Comparison of ENCODE assay signal across 1 cellular context in the genomic region with DNA sequence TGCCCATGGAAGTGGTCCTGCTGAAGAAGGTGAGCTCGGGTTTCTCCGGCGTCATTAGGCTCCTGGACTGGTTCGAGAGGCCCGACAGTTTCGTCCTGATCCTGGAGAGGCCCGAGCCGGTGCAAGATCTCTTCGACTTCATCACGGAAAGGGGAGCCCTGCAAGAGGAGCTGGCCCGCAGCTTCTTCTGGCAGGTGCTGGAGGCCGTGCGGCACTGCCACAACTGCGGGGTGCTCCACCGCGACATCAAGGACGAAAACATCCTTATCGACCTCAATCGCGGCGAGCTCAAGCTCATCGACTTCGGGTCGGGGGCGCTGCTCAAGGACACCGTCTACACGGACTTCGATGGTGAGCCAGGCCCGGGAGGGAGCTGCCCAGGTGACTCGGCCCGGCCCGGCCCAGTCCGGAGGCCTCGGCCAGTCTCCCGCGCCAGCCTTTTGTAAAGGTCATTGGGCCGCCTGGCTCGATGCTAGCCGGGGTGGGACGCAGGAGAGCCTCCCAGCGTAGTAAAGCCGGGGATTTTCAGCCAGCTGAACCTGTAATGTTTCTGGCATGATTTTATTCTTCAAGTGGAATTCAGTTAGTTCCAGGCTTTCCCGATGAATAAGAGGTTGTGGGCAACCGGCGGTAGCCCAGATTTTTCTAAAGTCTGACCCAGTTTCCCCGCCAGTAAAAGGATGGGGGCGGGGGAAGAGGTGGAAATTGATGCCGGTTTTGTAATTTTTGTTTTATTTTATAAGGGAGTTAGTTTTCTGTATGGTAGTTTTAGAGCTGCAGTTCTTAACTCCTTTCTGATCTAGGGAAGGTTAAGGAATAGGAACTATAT.
A peak's percentile ranks its signal among the peaks of the same experiment; 100 is the strongest.
TF ChIP-seq lines count a peak whose summit lies in the region.

No MANE protein-coding gene starts in this region.

TF ChIP-seq in HepG2, 621 proteins besides CTCF, POLR2A, EP300 and RAD21 (continued from another document and continues in another):
- TF ChIP-seq NFIB (CRISPR knock-in tag; IDR thresholded peaks at IDR 0.05; ENCODE audit: borderline replicate concordance) (no peak), ZNF354B (CRISPR knock-in tag; IDR thresholded peaks at IDR 0.05) (peak; percentile 85; the same call in 1 of the 2 replicates), ZFY (CRISPR knock-in tag; IDR thresholded peaks at IDR 0.05) (peak; percentile 48), DNMT3B (CRISPR knock-in tag; conservative IDR thresholded peaks at IDR 0.05) (no peak), ZNF605 (CRISPR knock-in tag; IDR thresholded peaks at IDR 0.05) (peak; percentile 81), CENPT (CRISPR knock-in tag; IDR thresholded peaks at IDR 0.05; ENCODE audit: low read depth) (no peak), ZNF768 (CRISPR knock-in tag; IDR thresholded peaks at IDR 0.05) (peak; percentile 56), YY1 (IDR thresholded peaks at IDR 0.05; ENCODE audit: insufficient read depth, insufficient replicate concordance, low read depth, low read length) (no peak), ZNF7 (CRISPR knock-in tag; IDR thresholded peaks at IDR 0.05) (peak; percentile 17; the same call in 1 of the 2 replicates), CEBPB (IDR thresholded peaks at IDR 0.05; ENCODE audit: borderline replicate concordance, low read depth, low read length) (no peak), ZNF773 (CRISPR knock-in tag; IDR thresholded peaks at IDR 0.05; ENCODE audit: borderline replicate concordance) (peak; percentile 29; the same call in 1 of the 2 replicates), PAWR (CRISPR knock-in tag; IDR thresholded peaks at IDR 0.05; ENCODE audit: borderline replicate concordance) (no peak), SATB2 (CRISPR knock-in tag; IDR thresholded peaks at IDR 0.05) (peak; percentile 48; the same call in 1 of the 2 replicates), ZBTB7B (CRISPR knock-in tag; IDR thresholded peaks at IDR 0.05) (peak; percentile 22), MIXL1 (CRISPR knock-in tag; IDR thresholded peaks at IDR 0.05) (no peak), NFATC3 (CRISPR knock-in tag; IDR thresholded peaks at IDR 0.05) (peak; percentile 18; the same call in 1 of the 2 replicates), HNRNPLL (IDR thresholded peaks at IDR 0.05; ENCODE audit: low read depth, low read length, poor library complexity, severe bottlenecking) (peak; percentile 2), ZNF547 (CRISPR knock-in tag; IDR thresholded peaks at IDR 0.05) (no peak), NFKB2 (CRISPR knock-in tag; IDR thresholded peaks at IDR 0.05; ENCODE audit: borderline replicate concordance) (0 out of 2 replicates have a peak, but pooled peaks have one; percentile 15), GTF3A (CRISPR knock-in tag; conservative IDR thresholded peaks at IDR 0.05) (no peak), SMYD3 (CRISPR knock-in tag; IDR thresholded peaks at IDR 0.05) (peak; percentile 40; the same call in 1 of the 2 replicates), HIVEP1 (CRISPR knock-in tag; IDR thresholded peaks at IDR 0.05) (no peak), CREM (IDR thresholded peaks at IDR 0.05) (no peak), CREM (CRISPR knock-in tag; IDR thresholded peaks at IDR 0.05) (no peak), SP5 (CRISPR knock-in tag; IDR thresholded peaks at IDR 0.05; ENCODE audit: borderline replicate concordance, low read depth) (no peak), TSC22D2 (CRISPR knock-in tag; IDR thresholded peaks at IDR 0.05; ENCODE audit: borderline replicate concordance) (no peak), ZNF790 (CRISPR knock-in tag; IDR thresholded peaks at IDR 0.05; ENCODE audit: borderline replicate concordance) (peak; percentile 71; the same call in 1 of the 2 replicates), ZNF570 (CRISPR knock-in tag; IDR thresholded peaks at IDR 0.05; ENCODE audit: borderline replicate concordance) (no peak), HDAC1 (CRISPR knock-in tag; IDR thresholded peaks at IDR 0.05) (peak; percentile 44), STAG1 (CRISPR knock-in tag; IDR thresholded peaks at IDR 0.05) (peak; percentile 4; the same call in 1 of the 2 replicates), NCOA5 (CRISPR knock-in tag; IDR thresholded peaks at IDR 0.05) (0 out of 2 replicates have a peak, but pooled peaks have one; percentile 13), NR2F1 (CRISPR knock-in tag; IDR thresholded peaks at IDR 0.05) (no peak), EEA1 (CRISPR knock-in tag; IDR thresholded peaks at IDR 0.05; ENCODE audit: borderline replicate concordance) (peak; percentile 90), ZFP90 (CRISPR knock-in tag; IDR thresholded peaks at IDR 0.05; ENCODE audit: borderline replicate concordance) (0 out of 2 replicates have a peak, but pooled peaks have one; percentile 30), ZKSCAN1 (IDR thresholded peaks at IDR 0.05; ENCODE audit: low read length) (no peak), SP140L (CRISPR knock-in tag; IDR thresholded peaks at IDR 0.05; ENCODE audit: borderline replicate concordance) (no peak), HOXA3 (CRISPR knock-in tag; IDR thresholded peaks at IDR 0.05) (no peak)
- TF ChIP-seq, protein P1, sequence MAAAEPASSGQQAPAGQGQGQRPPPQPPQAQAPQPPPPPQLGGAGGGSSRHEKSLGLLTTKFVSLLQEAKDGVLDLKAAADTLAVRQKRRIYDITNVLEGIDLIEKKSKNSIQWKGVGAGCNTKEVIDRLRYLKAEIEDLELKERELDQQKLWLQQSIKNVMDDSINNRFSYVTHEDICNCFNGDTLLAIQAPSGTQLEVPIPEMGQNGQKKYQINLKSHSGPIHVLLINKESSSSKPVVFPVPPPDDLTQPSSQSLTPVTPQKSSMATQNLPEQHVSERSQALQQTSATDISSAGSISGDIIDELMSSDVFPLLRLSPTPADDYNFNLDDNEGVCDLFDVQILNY (CRISPR knock-in tag; conservative IDR thresholded peaks at IDR 0.05) = no peak
- TF ChIP-seq, protein P2, sequence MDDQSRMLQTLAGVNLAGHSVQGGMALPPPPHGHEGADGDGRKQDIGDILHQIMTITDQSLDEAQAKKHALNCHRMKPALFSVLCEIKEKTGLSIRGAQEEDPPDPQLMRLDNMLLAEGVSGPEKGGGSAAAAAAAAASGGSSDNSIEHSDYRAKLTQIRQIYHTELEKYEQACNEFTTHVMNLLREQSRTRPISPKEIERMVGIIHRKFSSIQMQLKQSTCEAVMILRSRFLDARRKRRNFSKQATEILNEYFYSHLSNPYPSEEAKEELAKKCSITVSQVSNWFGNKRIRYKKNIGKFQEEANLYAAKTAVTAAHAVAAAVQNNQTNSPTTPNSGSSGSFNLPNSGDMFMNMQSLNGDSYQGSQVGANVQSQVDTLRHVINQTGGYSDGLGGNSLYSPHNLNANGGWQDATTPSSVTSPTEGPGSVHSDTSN (CRISPR knock-in tag; IDR thresholded peaks at IDR 0.05; ENCODE audit: borderline replicate concordance) = no peak
- TF ChIP-seq, protein P3, sequence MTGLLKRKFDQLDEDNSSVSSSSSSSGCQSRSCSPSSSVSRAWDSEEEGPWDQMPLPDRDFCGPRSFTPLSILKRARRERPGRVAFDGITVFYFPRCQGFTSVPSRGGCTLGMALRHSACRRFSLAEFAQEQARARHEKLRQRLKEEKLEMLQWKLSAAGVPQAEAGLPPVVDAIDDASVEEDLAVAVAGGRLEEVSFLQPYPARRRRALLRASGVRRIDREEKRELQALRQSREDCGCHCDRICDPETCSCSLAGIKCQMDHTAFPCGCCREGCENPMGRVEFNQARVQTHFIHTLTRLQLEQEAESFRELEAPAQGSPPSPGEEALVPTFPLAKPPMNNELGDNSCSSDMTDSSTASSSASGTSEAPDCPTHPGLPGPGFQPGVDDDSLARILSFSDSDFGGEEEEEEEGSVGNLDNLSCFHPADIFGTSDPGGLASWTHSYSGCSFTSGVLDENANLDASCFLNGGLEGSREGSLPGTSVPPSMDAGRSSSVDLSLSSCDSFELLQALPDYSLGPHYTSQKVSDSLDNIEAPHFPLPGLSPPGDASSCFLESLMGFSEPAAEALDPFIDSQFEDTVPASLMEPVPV (CRISPR knock-in tag; IDR thresholded peaks at IDR 0.05) = peak; percentile 66; the same call in 1 of the 2 replicates
- TF ChIP-seq, protein P4, sequence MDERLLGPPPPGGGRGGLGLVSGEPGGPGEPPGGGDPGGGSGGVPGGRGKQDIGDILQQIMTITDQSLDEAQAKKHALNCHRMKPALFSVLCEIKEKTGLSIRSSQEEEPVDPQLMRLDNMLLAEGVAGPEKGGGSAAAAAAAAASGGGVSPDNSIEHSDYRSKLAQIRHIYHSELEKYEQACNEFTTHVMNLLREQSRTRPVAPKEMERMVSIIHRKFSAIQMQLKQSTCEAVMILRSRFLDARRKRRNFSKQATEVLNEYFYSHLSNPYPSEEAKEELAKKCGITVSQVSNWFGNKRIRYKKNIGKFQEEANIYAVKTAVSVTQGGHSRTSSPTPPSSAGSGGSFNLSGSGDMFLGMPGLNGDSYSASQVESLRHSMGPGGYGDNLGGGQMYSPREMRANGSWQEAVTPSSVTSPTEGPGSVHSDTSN (CRISPR knock-in tag; IDR thresholded peaks at IDR 0.05) = no peak
- TF ChIP-seq, protein P5, sequence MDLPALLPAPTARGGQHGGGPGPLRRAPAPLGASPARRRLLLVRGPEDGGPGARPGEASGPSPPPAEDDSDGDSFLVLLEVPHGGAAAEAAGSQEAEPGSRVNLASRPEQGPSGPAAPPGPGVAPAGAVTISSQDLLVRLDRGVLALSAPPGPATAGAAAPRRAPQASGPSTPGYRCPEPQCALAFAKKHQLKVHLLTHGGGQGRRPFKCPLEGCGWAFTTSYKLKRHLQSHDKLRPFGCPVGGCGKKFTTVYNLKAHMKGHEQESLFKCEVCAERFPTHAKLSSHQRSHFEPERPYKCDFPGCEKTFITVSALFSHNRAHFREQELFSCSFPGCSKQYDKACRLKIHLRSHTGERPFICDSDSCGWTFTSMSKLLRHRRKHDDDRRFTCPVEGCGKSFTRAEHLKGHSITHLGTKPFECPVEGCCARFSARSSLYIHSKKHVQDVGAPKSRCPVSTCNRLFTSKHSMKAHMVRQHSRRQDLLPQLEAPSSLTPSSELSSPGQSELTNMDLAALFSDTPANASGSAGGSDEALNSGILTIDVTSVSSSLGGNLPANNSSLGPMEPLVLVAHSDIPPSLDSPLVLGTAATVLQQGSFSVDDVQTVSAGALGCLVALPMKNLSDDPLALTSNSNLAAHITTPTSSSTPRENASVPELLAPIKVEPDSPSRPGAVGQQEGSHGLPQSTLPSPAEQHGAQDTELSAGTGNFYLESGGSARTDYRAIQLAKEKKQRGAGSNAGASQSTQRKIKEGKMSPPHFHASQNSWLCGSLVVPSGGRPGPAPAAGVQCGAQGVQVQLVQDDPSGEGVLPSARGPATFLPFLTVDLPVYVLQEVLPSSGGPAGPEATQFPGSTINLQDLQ (CRISPR knock-in tag; IDR thresholded peaks at IDR 0.05) = 0 out of 2 replicates have a peak, but pooled peaks have one; percentile 42
- TF ChIP-seq, protein P6, sequence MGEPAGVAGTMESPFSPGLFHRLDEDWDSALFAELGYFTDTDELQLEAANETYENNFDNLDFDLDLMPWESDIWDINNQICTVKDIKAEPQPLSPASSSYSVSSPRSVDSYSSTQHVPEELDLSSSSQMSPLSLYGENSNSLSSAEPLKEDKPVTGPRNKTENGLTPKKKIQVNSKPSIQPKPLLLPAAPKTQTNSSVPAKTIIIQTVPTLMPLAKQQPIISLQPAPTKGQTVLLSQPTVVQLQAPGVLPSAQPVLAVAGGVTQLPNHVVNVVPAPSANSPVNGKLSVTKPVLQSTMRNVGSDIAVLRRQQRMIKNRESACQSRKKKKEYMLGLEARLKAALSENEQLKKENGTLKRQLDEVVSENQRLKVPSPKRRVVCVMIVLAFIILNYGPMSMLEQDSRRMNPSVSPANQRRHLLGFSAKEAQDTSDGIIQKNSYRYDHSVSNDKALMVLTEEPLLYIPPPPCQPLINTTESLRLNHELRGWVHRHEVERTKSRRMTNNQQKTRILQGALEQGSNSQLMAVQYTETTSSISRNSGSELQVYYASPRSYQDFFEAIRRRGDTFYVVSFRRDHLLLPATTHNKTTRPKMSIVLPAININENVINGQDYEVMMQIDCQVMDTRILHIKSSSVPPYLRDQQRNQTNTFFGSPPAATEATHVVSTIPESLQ (CRISPR knock-in tag; conservative IDR thresholded peaks at IDR 0.05) = no peak
- TF ChIP-seq, protein P7, sequence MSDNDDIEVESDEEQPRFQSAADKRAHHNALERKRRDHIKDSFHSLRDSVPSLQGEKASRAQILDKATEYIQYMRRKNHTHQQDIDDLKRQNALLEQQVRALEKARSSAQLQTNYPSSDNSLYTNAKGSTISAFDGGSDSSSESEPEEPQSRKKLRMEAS (IDR thresholded peaks at IDR 0.05) = 0 out of 2 replicates have a peak, but pooled peaks have one; percentile 1
- TF ChIP-seq, protein P8, sequence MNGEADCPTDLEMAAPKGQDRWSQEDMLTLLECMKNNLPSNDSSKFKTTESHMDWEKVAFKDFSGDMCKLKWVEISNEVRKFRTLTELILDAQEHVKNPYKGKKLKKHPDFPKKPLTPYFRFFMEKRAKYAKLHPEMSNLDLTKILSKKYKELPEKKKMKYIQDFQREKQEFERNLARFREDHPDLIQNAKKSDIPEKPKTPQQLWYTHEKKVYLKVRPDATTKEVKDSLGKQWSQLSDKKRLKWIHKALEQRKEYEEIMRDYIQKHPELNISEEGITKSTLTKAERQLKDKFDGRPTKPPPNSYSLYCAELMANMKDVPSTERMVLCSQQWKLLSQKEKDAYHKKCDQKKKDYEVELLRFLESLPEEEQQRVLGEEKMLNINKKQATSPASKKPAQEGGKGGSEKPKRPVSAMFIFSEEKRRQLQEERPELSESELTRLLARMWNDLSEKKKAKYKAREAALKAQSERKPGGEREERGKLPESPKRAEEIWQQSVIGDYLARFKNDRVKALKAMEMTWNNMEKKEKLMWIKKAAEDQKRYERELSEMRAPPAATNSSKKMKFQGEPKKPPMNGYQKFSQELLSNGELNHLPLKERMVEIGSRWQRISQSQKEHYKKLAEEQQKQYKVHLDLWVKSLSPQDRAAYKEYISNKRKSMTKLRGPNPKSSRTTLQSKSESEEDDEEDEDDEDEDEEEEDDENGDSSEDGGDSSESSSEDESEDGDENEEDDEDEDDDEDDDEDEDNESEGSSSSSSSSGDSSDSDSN (CRISPR knock-in tag; IDR thresholded peaks at IDR 0.05) = peak; percentile 68
